In genomic region chr2:231321556-231322334, GRCh38 we compare ENCODE assay signal across 13 cellular contexts.
DNase-seq lines count a peak whose midpoint lies in the region; ATAC-seq and TF ChIP-seq lines count a peak whose summit lies in the region.
"Had no signal": no experiment of that assay in that cellular context is flagged by ENCODE, and none has a peak within 500 bp of the region (broad histone marks: within the 10 kb centered on the region; RNA-seq: fewer than 3 reads in every experiment).

No MANE protein-coding gene starts in this region.

- peak; percentile 15 for ATAC-seq in activated naive CD8-positive, alpha-beta T cell treated with anti-CD3 and anti-CD28 coated beads, Interleukin-2, amount 50 U/mL, for 24 hours
- peak; percentile 95 for ATAC-seq in memory B cell (ENCODE audit: low read depth)
- peak; percentile 69 to 84 for ATAC-seq in upper lobe of left lung (ENCODE audit: low FRiP score in 2 of 2)
- no peak for ATAC-seq in HG02763 (IDR thresholded peaks at IDR 0.05; ENCODE audit: unreplicated experiment)

- H3K36me3 ChIP-seq in ascending aorta (peaks cover 0 to 6% of the 10 kb centered on the region in 2 donors), upper lobe of left lung (no peaks in the 10 kb centered on the region)
- H3K36me3 ChIP-seq: Peyer's patch had no signal

- peak in 1 of 4 donors; percentile 16 for TF ChIP-seq POLR2A in upper lobe of left lung (IDR thresholded peaks at IDR 0.05)

- H3K27me3 ChIP-seq in ascending aorta (no peaks in the 10 kb centered on the region), upper lobe of left lung (no peaks in the 10 kb centered on the region)
- H3K27me3 ChIP-seq: body of pancreas, Peyer's patch had no signal

- H3K9me3 Mint-ChIP-seq in activated naive CD8-positive, alpha-beta T cell treated with anti-CD3 and anti-CD28 coated beads, Interleukin-2, amount 50 U/mL, for 24 hours: peaks cover 7% of the 10 kb centered on the region
- peaks cover 9% of the 10 kb centered on the region for H3K9me3 Mint-ChIP-seq in activated naive CD8-positive, alpha-beta T cell treated with anti-CD3 and anti-CD28 coated beads for 36 hours
- H3K9me3 Mint-ChIP-seq in memory B cell: peaks cover 14% of the 10 kb centered on the region
- H3K9me3 Mint-ChIP-seq: natural killer cell treated with Interleukin-12 subunit alpha and Interleukin-12 subunit beta and Interleukin-15 and Interleukin-18, amount 100 ng/mL, for 72 hours had no signal

- H3K36me3 Mint-ChIP-seq in activated naive CD8-positive, alpha-beta T cell treated with anti-CD3 and anti-CD28 coated beads, Interleukin-2, amount 50 U/mL, for 24 hours (ENCODE audit: low read depth): peaks cover 4% of the 10 kb centered on the region
- peaks cover 10% of the 10 kb centered on the region for H3K36me3 Mint-ChIP-seq in activated naive CD8-positive, alpha-beta T cell treated with anti-CD3 and anti-CD28 coated beads for 36 hours
- peaks cover 13% of the 10 kb centered on the region for H3K36me3 Mint-ChIP-seq in memory B cell

- H3K27me3 Mint-ChIP-seq in activated naive CD8-positive, alpha-beta T cell treated with anti-CD3 and anti-CD28 coated beads, Interleukin-2, amount 50 U/mL, for 24 hours: peaks cover 15% of the 10 kb centered on the region
- peaks cover 9% of the 10 kb centered on the region for H3K27me3 Mint-ChIP-seq in activated naive CD8-positive, alpha-beta T cell treated with anti-CD3 and anti-CD28 coated beads for 36 hours
- no peaks in the 10 kb centered on the region for H3K27me3 Mint-ChIP-seq in memory B cell

- no peak overlapping the region for H3K4me3 Mint-ChIP-seq in activated naive CD8-positive, alpha-beta T cell treated with anti-CD3 and anti-CD28 coated beads, Interleukin-2, amount 50 U/mL, for 24 hours
- H3K4me3 Mint-ChIP-seq in activated naive CD8-positive, alpha-beta T cell treated with anti-CD3 and anti-CD28 coated beads for 36 hours: no peak overlapping the region
- peak overlapping the region; percentile 62 for H3K4me3 Mint-ChIP-seq in memory B cell
- H3K4me3 Mint-ChIP-seq: natural killer cell treated with Interleukin-12 subunit alpha and Interleukin-12 subunit beta and Interleukin-15 and Interleukin-18, amount 100 ng/mL, for 72 hours had no signal

- no peak overlapping the region for H3K4me3 ChIP-seq in ascending aorta
- no peak overlapping the region for H3K4me3 ChIP-seq in upper lobe of left lung
- H3K4me3 ChIP-seq: body of pancreas, Peyer's patch had no signal

- intact Hi-C loops in ascending aorta (cut with DNase I): no loop called here

- peak overlapping the region; percentile 13 to 41 for H3K27ac ChIP-seq in ascending aorta
- peak overlapping the region in 3 of 4 donors; percentile 13 to 67 (median 21) for H3K27ac ChIP-seq in upper lobe of left lung

- H3K4me1 ChIP-seq in ascending aorta (no peaks in the 10 kb centered on the region), upper lobe of left lung (peaks cover 0 to 11% (median 4%) of the 10 kb centered on the region in 4 donors)
- H3K4me1 ChIP-seq: body of pancreas had no signal

- H3K4me1 Mint-ChIP-seq in activated naive CD8-positive, alpha-beta T cell treated with anti-CD3 and anti-CD28 coated beads, Interleukin-2, amount 50 U/mL, for 24 hours: peaks cover 12% of the 10 kb centered on the region
- peaks cover 9% of the 10 kb centered on the region for H3K4me1 Mint-ChIP-seq in activated naive CD8-positive, alpha-beta T cell treated with anti-CD3 and anti-CD28 coated beads for 36 hours
- peaks cover 12% of the 10 kb centered on the region for H3K4me1 Mint-ChIP-seq in memory B cell

- TF ChIP-seq EP300 in upper lobe of left lung (IDR thresholded peaks at IDR 0.05): no peak

- 77 to 79% methylated on average over 22 of the region's 22 CpGs for WGBS in upper lobe of left lung, 2 donors

- H3K27ac Mint-ChIP-seq in activated naive CD8-positive, alpha-beta T cell treated with anti-CD3 and anti-CD28 coated beads, Interleukin-2, amount 50 U/mL, for 24 hours: peak overlapping the region; percentile 7
- H3K27ac Mint-ChIP-seq in activated naive CD8-positive, alpha-beta T cell treated with anti-CD3 and anti-CD28 coated beads for 36 hours: no peak overlapping the region
- H3K27ac Mint-ChIP-seq in memory B cell: peak overlapping the region; percentile 78
- H3K27ac Mint-ChIP-seq: natural killer cell treated with Interleukin-12 subunit alpha and Interleukin-12 subunit beta and Interleukin-15 and Interleukin-18, amount 100 ng/mL, for 72 hours had no signal

- no peaks in the 10 kb centered on the region for H3K9me3 ChIP-seq in ascending aorta
- H3K9me3 ChIP-seq in upper lobe of left lung: no peaks in the 10 kb centered on the region
- H3K9me3 ChIP-seq: body of pancreas, Peyer's patch had no signal

- DNase-seq in activated naive CD8-positive, alpha-beta T cell treated with anti-CD3 and anti-CD28 coated beads, Interleukin-2, amount 50 U/mL, for 24 hours: peak; percentile 11
- DNase-seq in activated naive CD8-positive, alpha-beta T cell treated with anti-CD3 and anti-CD28 coated beads for 36 hours: no peak
- DNase-seq in ascending aorta (ENCODE audit: low spot score in 2 of 2): peak; percentile 35 to 78
- DNase-seq in memory B cell (ENCODE audit: low spot score in 2 of 2): peak; percentile 26 to 29
- DNase-seq in upper lobe of left lung: peak; percentile 47 to 74
- DNase-seq in stimulated activated CD4-positive, alpha-beta T cell treated with anti-CD3 and anti-CD28 coated beads, Interleukin-4, amount 100 ng/mL, for 4 hours: no peak
- no peak for DNase-seq in stimulated activated naive CD4-positive, alpha-beta T cell treated with Interleukin-2 at 50 U/mL for 16 hours (lab: John Stamatoyannopoulos, UW)
- DNase-seq: activated T-cell treated with anti-CD3 and anti-CD28 coated beads, Interleukin-2, amount 50 U/mL, for 1 hour; NCI-H2081 treated with DMSO at 0.1 percent for 48 hours had no signal

- TF ChIP-seq CTCF in ascending aorta (IDR thresholded peaks at IDR 0.05) (no peak), upper lobe of left lung (IDR thresholded peaks at IDR 0.05) (no peak)

Comparison
In these comparisons a context has a peak if more than half of its experiments do, and no peak if none do; other contexts are left out.
1. DNase-seq: peak in activated naive CD8-positive, alpha-beta T cell treated with anti-CD3 and anti-CD28 coated beads, Interleukin-2, amount 50 U/mL, for 24 hours (single experiment), ascending aorta (2 of 2), memory B cell (2 of 2) and upper lobe of left lung (2 of 2); none in activated naive CD8-positive, alpha-beta T cell treated with anti-CD3 and anti-CD28 coated beads for 36 hours (single experiment), stimulated activated CD4-positive, alpha-beta T cell treated with anti-CD3 and anti-CD28 coated beads, Interleukin-4, amount 100 ng/mL, for 4 hours (0 of 2) and stimulated activated naive CD4-positive, alpha-beta T cell treated with Interleukin-2 at 50 U/mL for 16 hours (single experiment).